Comparison of ENCODE assay signal across 2 cellular contexts in the genomic region with DNA sequence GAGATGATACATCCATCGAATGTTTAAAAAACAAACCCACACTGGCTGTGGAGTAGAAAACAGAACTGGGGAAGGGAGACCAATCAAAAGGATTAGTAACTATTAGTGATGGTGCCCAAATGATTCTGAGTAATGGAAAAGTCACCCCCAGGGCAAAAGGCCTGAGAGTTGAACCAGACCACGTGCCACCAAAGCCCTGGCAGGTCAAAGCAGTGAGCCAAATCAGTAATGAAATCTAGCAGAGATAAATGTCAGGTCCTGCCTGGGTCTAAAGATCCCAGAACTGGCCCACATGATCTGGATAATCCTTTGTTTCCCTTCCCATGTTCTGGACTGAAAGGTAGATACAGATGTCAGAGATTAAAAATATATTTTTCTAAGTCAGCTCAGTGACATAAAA.
TF ChIP-seq lines count a peak whose summit lies in the region.

No MANE protein-coding gene starts in this region.

TF ChIP-seq in SK-N-SH, 30 proteins besides CTCF, POLR2A, EP300 and RAD21 (continued from another document):
- TF ChIP-seq TCF12 (IDR thresholded peaks at IDR 0.05) (no peak), JUND (IDR thresholded peaks at IDR 0.05) (no peak), SIN3A (IDR thresholded peaks at IDR 0.05; ENCODE audit: borderline replicate concordance, low read depth, low read length) (no peak), MEF2A (IDR thresholded peaks at IDR 0.05; ENCODE audit: borderline replicate concordance, low read depth) (no peak), FOXJ3 (CRISPR knock-in tag; IDR thresholded peaks at IDR 0.05) (0 out of 2 replicates have a peak, but pooled peaks have one; percentile 34), RCOR1 (IDR thresholded peaks at IDR 0.05; ENCODE audit: low read length) (peak; percentile 17; the same call in 1 of the 2 replicates), CHD2 (IDR thresholded peaks at IDR 0.05; ENCODE audit: low read length, partially characterized antibody) (peak; percentile 58), SMC3 (IDR thresholded peaks at IDR 0.05; ENCODE audit: low read depth, low read length) (no peak), POLR2AphosphoS5 (IDR thresholded peaks at IDR 0.05; ENCODE audit: low read depth, low read length) (no peak), FOXM1 (IDR thresholded peaks at IDR 0.05; ENCODE audit: low read depth) (no peak), NRF1 (IDR thresholded peaks at IDR 0.05; ENCODE audit: low read depth, low read length) (no peak), RXRA (IDR thresholded peaks at IDR 0.05; ENCODE audit: borderline replicate concordance, low read depth) (no peak), GATA2 (CRISPR knock-in tag; IDR thresholded peaks at IDR 0.05) (peak; percentile 76), NFIC (IDR thresholded peaks at IDR 0.05; ENCODE audit: borderline replicate concordance) (no peak), GABPA (IDR thresholded peaks at IDR 0.05; ENCODE audit: low read depth) (no peak), RFX5 (IDR thresholded peaks at IDR 0.05; ENCODE audit: low read length) (no peak)
- TF ChIP-seq, protein P1, sequence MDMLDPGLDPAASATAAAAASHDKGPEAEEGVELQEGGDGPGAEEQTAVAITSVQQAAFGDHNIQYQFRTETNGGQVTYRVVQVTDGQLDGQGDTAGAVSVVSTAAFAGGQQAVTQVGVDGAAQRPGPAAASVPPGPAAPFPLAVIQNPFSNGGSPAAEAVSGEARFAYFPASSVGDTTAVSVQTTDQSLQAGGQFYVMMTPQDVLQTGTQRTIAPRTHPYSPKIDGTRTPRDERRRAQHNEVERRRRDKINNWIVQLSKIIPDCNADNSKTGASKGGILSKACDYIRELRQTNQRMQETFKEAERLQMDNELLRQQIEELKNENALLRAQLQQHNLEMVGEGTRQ (IDR thresholded peaks at IDR 0.05; ENCODE audit: borderline replicate concordance, low read depth, low read length): no peak
- TF ChIP-seq, protein P2, sequence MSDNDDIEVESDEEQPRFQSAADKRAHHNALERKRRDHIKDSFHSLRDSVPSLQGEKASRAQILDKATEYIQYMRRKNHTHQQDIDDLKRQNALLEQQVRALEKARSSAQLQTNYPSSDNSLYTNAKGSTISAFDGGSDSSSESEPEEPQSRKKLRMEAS (IDR thresholded peaks at IDR 0.05; ENCODE audit: low read depth): no peak
- TF ChIP-seq, protein P3, sequence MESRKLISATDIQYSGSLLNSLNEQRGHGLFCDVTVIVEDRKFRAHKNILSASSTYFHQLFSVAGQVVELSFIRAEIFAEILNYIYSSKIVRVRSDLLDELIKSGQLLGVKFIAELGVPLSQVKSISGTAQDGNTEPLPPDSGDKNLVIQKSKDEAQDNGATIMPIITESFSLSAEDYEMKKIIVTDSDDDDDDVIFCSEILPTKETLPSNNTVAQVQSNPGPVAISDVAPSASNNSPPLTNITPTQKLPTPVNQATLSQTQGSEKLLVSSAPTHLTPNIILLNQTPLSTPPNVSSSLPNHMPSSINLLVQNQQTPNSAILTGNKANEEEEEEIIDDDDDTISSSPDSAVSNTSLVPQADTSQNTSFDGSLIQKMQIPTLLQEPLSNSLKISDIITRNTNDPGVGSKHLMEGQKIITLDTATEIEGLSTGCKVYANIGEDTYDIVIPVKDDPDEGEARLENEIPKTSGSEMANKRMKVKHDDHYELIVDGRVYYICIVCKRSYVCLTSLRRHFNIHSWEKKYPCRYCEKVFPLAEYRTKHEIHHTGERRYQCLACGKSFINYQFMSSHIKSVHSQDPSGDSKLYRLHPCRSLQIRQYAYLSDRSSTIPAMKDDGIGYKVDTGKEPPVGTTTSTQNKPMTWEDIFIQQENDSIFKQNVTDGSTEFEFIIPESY (IDR thresholded peaks at IDR 0.05; ENCODE audit: borderline replicate concordance, low read depth): no peak
- TF ChIP-seq, protein P4, sequence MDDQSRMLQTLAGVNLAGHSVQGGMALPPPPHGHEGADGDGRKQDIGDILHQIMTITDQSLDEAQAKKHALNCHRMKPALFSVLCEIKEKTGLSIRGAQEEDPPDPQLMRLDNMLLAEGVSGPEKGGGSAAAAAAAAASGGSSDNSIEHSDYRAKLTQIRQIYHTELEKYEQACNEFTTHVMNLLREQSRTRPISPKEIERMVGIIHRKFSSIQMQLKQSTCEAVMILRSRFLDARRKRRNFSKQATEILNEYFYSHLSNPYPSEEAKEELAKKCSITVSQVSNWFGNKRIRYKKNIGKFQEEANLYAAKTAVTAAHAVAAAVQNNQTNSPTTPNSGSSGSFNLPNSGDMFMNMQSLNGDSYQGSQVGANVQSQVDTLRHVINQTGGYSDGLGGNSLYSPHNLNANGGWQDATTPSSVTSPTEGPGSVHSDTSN (IDR thresholded peaks at IDR 0.05): no peak
- TF ChIP-seq, protein P5, sequence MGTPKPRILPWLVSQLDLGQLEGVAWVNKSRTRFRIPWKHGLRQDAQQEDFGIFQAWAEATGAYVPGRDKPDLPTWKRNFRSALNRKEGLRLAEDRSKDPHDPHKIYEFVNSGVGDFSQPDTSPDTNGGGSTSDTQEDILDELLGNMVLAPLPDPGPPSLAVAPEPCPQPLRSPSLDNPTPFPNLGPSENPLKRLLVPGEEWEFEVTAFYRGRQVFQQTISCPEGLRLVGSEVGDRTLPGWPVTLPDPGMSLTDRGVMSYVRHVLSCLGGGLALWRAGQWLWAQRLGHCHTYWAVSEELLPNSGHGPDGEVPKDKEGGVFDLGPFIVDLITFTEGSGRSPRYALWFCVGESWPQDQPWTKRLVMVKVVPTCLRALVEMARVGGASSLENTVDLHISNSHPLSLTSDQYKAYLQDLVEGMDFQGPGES (IDR thresholded peaks at IDR 0.05; ENCODE audit: low read depth, low read length): no peak
- TF ChIP-seq, protein P6, sequence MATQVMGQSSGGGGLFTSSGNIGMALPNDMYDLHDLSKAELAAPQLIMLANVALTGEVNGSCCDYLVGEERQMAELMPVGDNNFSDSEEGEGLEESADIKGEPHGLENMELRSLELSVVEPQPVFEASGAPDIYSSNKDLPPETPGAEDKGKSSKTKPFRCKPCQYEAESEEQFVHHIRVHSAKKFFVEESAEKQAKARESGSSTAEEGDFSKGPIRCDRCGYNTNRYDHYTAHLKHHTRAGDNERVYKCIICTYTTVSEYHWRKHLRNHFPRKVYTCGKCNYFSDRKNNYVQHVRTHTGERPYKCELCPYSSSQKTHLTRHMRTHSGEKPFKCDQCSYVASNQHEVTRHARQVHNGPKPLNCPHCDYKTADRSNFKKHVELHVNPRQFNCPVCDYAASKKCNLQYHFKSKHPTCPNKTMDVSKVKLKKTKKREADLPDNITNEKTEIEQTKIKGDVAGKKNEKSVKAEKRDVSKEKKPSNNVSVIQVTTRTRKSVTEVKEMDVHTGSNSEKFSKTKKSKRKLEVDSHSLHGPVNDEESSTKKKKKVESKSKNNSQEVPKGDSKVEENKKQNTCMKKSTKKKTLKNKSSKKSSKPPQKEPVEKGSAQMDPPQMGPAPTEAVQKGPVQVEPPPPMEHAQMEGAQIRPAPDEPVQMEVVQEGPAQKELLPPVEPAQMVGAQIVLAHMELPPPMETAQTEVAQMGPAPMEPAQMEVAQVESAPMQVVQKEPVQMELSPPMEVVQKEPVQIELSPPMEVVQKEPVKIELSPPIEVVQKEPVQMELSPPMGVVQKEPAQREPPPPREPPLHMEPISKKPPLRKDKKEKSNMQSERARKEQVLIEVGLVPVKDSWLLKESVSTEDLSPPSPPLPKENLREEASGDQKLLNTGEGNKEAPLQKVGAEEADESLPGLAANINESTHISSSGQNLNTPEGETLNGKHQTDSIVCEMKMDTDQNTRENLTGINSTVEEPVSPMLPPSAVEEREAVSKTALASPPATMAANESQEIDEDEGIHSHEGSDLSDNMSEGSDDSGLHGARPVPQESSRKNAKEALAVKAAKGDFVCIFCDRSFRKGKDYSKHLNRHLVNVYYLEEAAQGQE (IDR thresholded peaks at IDR 0.05; ENCODE audit: low read depth, low read length): no peak

TF ChIP-seq in SK-N-SH treated with all-trans-retinoic acid at 6 μM for 48 hours, 23 proteins besides CTCF, POLR2A, EP300 and RAD21 (continued from another document):
- no peak for TF ChIP-seq BACH2 (CRISPR knock-in tag; IDR thresholded peaks at IDR 0.05; ENCODE audit: borderline replicate concordance)
- no peak for TF ChIP-seq PPARA (CRISPR knock-in tag; IDR thresholded peaks at IDR 0.05; ENCODE audit: borderline replicate concordance)
- no peak for TF ChIP-seq TOX (CRISPR knock-in tag; IDR thresholded peaks at IDR 0.05; ENCODE audit: borderline replicate concordance)
- TF ChIP-seq, protein P7, sequence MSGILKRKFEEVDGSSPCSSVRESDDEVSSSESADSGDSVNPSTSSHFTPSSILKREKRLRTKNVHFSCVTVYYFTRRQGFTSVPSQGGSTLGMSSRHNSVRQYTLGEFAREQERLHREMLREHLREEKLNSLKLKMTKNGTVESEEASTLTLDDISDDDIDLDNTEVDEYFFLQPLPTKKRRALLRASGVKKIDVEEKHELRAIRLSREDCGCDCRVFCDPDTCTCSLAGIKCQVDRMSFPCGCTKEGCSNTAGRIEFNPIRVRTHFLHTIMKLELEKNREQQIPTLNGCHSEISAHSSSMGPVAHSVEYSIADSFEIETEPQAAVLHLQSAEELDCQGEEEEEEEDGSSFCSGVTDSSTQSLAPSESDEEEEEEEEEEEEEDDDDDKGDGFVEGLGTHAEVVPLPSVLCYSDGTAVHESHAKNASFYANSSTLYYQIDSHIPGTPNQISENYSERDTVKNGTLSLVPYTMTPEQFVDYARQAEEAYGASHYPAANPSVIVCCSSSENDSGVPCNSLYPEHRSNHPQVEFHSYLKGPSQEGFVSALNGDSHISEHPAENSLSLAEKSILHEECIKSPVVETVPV (CRISPR knock-in tag; IDR thresholded peaks at IDR 0.05): no peak
- TF ChIP-seq, protein P8, sequence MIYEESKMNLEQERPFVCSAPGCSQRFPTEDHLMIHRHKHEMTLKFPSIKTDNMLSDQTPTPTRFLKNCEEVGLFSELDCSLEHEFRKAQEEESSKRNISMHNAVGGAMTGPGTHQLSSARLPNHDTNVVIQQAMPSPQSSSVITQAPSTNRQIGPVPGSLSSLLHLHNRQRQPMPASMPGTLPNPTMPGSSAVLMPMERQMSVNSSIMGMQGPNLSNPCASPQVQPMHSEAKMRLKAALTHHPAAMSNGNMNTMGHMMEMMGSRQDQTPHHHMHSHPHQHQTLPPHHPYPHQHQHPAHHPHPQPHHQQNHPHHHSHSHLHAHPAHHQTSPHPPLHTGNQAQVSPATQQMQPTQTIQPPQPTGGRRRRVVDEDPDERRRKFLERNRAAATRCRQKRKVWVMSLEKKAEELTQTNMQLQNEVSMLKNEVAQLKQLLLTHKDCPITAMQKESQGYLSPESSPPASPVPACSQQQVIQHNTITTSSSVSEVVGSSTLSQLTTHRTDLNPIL (CRISPR knock-in tag; IDR thresholded peaks at IDR 0.05; ENCODE audit: low read depth): no peak
- TF ChIP-seq, protein P9, sequence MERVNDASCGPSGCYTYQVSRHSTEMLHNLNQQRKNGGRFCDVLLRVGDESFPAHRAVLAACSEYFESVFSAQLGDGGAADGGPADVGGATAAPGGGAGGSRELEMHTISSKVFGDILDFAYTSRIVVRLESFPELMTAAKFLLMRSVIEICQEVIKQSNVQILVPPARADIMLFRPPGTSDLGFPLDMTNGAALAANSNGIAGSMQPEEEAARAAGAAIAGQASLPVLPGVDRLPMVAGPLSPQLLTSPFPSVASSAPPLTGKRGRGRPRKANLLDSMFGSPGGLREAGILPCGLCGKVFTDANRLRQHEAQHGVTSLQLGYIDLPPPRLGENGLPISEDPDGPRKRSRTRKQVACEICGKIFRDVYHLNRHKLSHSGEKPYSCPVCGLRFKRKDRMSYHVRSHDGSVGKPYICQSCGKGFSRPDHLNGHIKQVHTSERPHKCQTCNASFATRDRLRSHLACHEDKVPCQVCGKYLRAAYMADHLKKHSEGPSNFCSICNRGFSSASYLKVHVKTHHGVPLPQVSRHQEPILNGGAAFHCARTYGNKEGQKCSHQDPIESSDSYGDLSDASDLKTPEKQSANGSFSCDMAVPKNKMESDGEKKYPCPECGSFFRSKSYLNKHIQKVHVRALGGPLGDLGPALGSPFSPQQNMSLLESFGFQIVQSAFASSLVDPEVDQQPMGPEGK (CRISPR knock-in tag; IDR thresholded peaks at IDR 0.05; ENCODE audit: borderline replicate concordance): no peak
- no peak for TF ChIP-seq GLIS3 (CRISPR knock-in tag; IDR thresholded peaks at IDR 0.05)
- TF ChIP-seq ZFP30 (CRISPR knock-in tag; IDR thresholded peaks at IDR 0.05): no peak
- no peak for TF ChIP-seq ISL1 (CRISPR knock-in tag; IDR thresholded peaks at IDR 0.05)
- TF ChIP-seq, protein P10, sequence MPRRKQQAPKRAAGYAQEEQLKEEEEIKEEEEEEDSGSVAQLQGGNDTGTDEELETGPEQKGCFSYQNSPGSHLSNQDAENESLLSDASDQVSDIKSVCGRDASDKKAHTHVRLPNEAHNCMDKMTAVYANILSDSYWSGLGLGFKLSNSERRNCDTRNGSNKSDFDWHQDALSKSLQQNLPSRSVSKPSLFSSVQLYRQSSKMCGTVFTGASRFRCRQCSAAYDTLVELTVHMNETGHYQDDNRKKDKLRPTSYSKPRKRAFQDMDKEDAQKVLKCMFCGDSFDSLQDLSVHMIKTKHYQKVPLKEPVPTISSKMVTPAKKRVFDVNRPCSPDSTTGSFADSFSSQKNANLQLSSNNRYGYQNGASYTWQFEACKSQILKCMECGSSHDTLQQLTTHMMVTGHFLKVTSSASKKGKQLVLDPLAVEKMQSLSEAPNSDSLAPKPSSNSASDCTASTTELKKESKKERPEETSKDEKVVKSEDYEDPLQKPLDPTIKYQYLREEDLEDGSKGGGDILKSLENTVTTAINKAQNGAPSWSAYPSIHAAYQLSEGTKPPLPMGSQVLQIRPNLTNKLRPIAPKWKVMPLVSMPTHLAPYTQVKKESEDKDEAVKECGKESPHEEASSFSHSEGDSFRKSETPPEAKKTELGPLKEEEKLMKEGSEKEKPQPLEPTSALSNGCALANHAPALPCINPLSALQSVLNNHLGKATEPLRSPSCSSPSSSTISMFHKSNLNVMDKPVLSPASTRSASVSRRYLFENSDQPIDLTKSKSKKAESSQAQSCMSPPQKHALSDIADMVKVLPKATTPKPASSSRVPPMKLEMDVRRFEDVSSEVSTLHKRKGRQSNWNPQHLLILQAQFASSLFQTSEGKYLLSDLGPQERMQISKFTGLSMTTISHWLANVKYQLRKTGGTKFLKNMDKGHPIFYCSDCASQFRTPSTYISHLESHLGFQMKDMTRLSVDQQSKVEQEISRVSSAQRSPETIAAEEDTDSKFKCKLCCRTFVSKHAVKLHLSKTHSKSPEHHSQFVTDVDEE (CRISPR knock-in tag; IDR thresholded peaks at IDR 0.05): no peak
- no peak for TF ChIP-seq OSR1 (CRISPR knock-in tag; IDR thresholded peaks at IDR 0.05)
